ENCODE assay signal across 8 cellular contexts in the genomic region with DNA sequence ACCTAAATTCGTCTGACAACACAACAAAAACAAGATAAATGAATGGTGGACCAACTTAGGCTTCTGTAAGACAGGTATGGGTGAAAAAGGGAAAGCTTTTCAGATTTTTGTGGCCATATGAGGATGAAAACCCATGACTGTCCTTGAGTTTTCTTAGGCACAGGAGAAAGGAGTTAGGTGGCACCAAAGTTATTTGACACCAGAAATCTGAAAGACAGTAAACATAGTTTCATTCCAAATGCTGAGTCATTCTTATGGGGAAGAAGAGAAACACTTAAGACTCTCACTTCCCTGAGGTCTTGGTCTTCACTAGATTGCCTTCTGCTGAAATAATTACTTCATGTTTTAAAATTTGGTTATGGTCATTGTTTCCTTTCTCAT. TPM values are rescaled to one million over a fixed set of nuclear protein-coding genes. Genes with fewer than 3 reads are reported as not detected.
DNase-seq lines count a peak whose midpoint lies in the region; ATAC-seq and TF ChIP-seq lines count a peak whose summit lies in the region.

No MANE protein-coding gene starts in this region.

- no peaks in the 10 kb centered on the region for H3K36me3 ChIP-seq in kidney epithelial cell (ENCODE audit: control insufficient read depth, insufficient read depth, low read length)

- no peak overlapping the region for H3K4me3 ChIP-seq in kidney epithelial cell (ENCODE audit: low read depth, low read length)

- DNase-seq in DMS53 treated with DMSO at 0.1 percent for 48 hours (lab: John Stamatoyannopoulos, UW; ENCODE audit: unreplicated experiment) (peak; percentile 28), SW480 (ENCODE audit: low spot score) (peak; percentile 6), kidney epithelial cell (ENCODE audit: low read depth) (peak; percentile 45), NCI-H748 treated with DMSO at 0.1 percent for 48 hours (lab: John Stamatoyannopoulos, UW) (no peak), NCI-H146 treated with DMSO at 0.1 percent for 48 hours (lab: John Stamatoyannopoulos, UW; ENCODE audit: unreplicated experiment) (no peak)
- DNase-seq in activated CD4-positive, alpha-beta T cell treated with anti-CD3 and anti-CD28 coated beads, Interleukin-2, amount 50 U/mL, for 1 hour: no peak

- ATAC-seq in GM19463 (IDR thresholded peaks at IDR 0.05; ENCODE audit: unreplicated experiment) (peak; percentile 53), HG03378 (IDR thresholded peaks at IDR 0.05; ENCODE audit: unreplicated experiment) (peak; percentile 79)

- no peaks in the 10 kb centered on the region for H3K27me3 ChIP-seq in kidney epithelial cell (ENCODE audit: control insufficient read depth, insufficient read depth, low read length)

- no peak for TF ChIP-seq CTCF in kidney epithelial cell (IDR thresholded peaks at IDR 0.05; ENCODE audit: insufficient read depth, low read length, poor library complexity, severe bottlenecking)

RNA-seq across cellular contexts. Expression of a gene that starts 5.2 kb away (rescaled TPM):
- total RNA-seq in kidney epithelial cell: 19.1 and 22.4 TPM in 2 replicates

Comparison
In these comparisons a context has a peak if more than half of its experiments do, and no peak if none do; other contexts are left out.
1. DNase-seq: peak in DMS53 treated with DMSO at 0.1 percent for 48 hours (single experiment), SW480 (single experiment) and kidney epithelial cell (single experiment); none in NCI-H748 treated with DMSO at 0.1 percent for 48 hours (single experiment), NCI-H146 treated with DMSO at 0.1 percent for 48 hours (single experiment) and activated CD4-positive, alpha-beta T cell treated with anti-CD3 and anti-CD28 coated beads, Interleukin-2, amount 50 U/mL, for 1 hour (single experiment).